Comparison of ENCODE assay signal across 8 cellular contexts in genomic region chr6:44172759-44173500, GRCh38. TPM values are rescaled to one million over a fixed set of nuclear protein-coding genes. Genes with fewer than 3 reads are reported as not detected.
A peak's percentile ranks its signal among the peaks of the same experiment; 100 is the strongest.
DNase-seq lines count a peak whose midpoint lies in the region; ATAC-seq and TF ChIP-seq lines count a peak whose summit lies in the region.

No MANE protein-coding gene starts in this region.

- H3K27me3 ChIP-seq in CD8-positive, alpha-beta memory T cell (ENCODE audit: insufficient read depth, low read length, poor library complexity, severe bottlenecking), result no peaks in the 10 kb centered on the region
- no peaks in the 10 kb centered on the region for H3K27me3 ChIP-seq in suprapubic skin

- H3K27ac ChIP-seq in CD8-positive, alpha-beta memory T cell (ENCODE audit: low read depth, low read length), result no peak overlapping the region
- no peak overlapping the region for H3K27ac ChIP-seq in suprapubic skin

- no peaks in the 10 kb centered on the region for H3K9me3 ChIP-seq in CD8-positive, alpha-beta memory T cell (ENCODE audit: low read length)
- no peaks in the 10 kb centered on the region for H3K9me3 ChIP-seq in suprapubic skin

- H3K4me3 Mint-ChIP-seq in CD8-positive, alpha-beta memory T cell, result no peak overlapping the region

- no peak overlapping the region for H3K4me3 ChIP-seq in CD8-positive, alpha-beta memory T cell (ENCODE audit: low read length)
- H3K4me3 ChIP-seq in suprapubic skin, result no peak overlapping the region

- peaks cover 3% of the 10 kb centered on the region for H3K4me1 ChIP-seq in CD8-positive, alpha-beta memory T cell (ENCODE audit: insufficient read depth, low read length)
- H3K4me1 ChIP-seq in suprapubic skin, result peaks cover 35% of the 10 kb centered on the region

- peak; percentile 48 to 80 (median 63) for DNase-seq in CD8-positive, alpha-beta memory T cell
- DNase-seq in KBM-7, result peak; percentile 83
- peak; percentile 83 for DNase-seq in RPMI7951 (ENCODE audit: low read depth)
- peak; percentile 58 for DNase-seq in activated T-helper 1 cell treated with Interleukin-2 at 50 U/mL for 16 hours (ENCODE audit: low read depth)
- peak; percentile 49 for DNase-seq in fibroblast of the conjunctiva (ENCODE audit: low read depth)
- peak; percentile 90 for DNase-seq in omental fat pad (ENCODE audit: low spot score)
- peak; percentile 91 to 94 for DNase-seq in suprapubic skin (ENCODE audit: low spot score in 2 of 2)

- H3K4me1 Mint-ChIP-seq in CD8-positive, alpha-beta memory T cell, result peaks cover 8 to 14% (median 11%) of the 10 kb centered on the region in 3 donors

- no peak for TF ChIP-seq EP300 in suprapubic skin (IDR thresholded peaks at IDR 0.05)

- no peaks in the 10 kb centered on the region for H3K36me3 ChIP-seq in CD8-positive, alpha-beta memory T cell (ENCODE audit: insufficient read depth, low read length)
- H3K36me3 ChIP-seq in suprapubic skin, result no peaks in the 10 kb centered on the region

- H3K27ac Mint-ChIP-seq in CD8-positive, alpha-beta memory T cell, result peak overlapping the region in 2 of 8 donors; percentile 1 to 72

- WGBS in suprapubic skin, result 22% methylated on average over 15 of the region's 15 CpGs

- CTCF ChIA-PET in CD8-positive, alpha-beta memory T cell (lab: Charles Lee), result interaction anchor here (0.8 to 2.3 kb wide), 23 partner anchors 10 to 505 kb away, joined by 3 to 11 read pairs (median 4); partner anchors contain the start of genes SLC29A1 and SLC35B2

- H3K36me3 Mint-ChIP-seq in CD8-positive, alpha-beta memory T cell, result no peaks in the 10 kb centered on the region

- in situ Hi-C loops in KBM-7 (cut with MboI; ENCODE audit: low pct_unique_long_range_greater_than_20kb, low sequenced_read_pairs), result loop anchor here (10.0 kb wide), 1 partner anchor 62 kb away; no protein-coding TSS in a partner anchor

- H3K27me3 Mint-ChIP-seq in CD8-positive, alpha-beta memory T cell, result peaks cover 10 to 14% of the 10 kb centered on the region in 2 donors

- ATAC-seq in GM19455 (IDR thresholded peaks at IDR 0.05; ENCODE audit: unreplicated experiment), result peak; percentile 64
- ATAC-seq in omental fat pad (ENCODE audit: low FRiP score), result peak; percentile 91

- H3K9me3 Mint-ChIP-seq in CD8-positive, alpha-beta memory T cell, result no peaks in the 10 kb centered on the region

- TF ChIP-seq CTCF in omental fat pad (IDR thresholded peaks at IDR 0.05) (peak in 2 of 3 donors; percentile 53 to 94), suprapubic skin (IDR thresholded peaks at IDR 0.05) (peak; percentile 85 to 86)

- POLR2A ChIA-PET in CD8-positive, alpha-beta memory T cell (lab: Charles Lee), result no interaction called here

- no peak for TF ChIP-seq POLR2A in suprapubic skin (IDR thresholded peaks at IDR 0.05)

RNA-seq across cellular contexts. Expression of gene CAPN11, which starts 14.3 kb away (rescaled TPM):
- total RNA-seq in CD8-positive, alpha-beta memory T cell, result not detected
- not detected for polyA plus RNA-seq in CD8-positive, alpha-beta memory T cell
- not detected in 2 replicates for total RNA-seq in RPMI7951 (2014; rRNA removed; shearing (Covaris generic))
- 1 to 10 TPM in 3 of 4 donors, under 1 TPM in 1; 0.09 to 8.4 (median 3.3) TPM for total RNA-seq in omental fat pad
- total RNA-seq in suprapubic skin, result 1 to 10 TPM in 2 of 4 donors, under 1 TPM in 2; 0.45 to 2.5 (median 1.2) TPM

RNA-seq across cellular contexts. Expression of gene MYMX, which starts 43.8 kb away (rescaled TPM):
- total RNA-seq in CD8-positive, alpha-beta memory T cell, result not detected
- polyA plus RNA-seq in CD8-positive, alpha-beta memory T cell, result not detected
- total RNA-seq in RPMI7951 (2014; rRNA removed; shearing (Covaris generic)), result not detected in 2 replicates
- total RNA-seq in omental fat pad (10 to 100 TPM in 1 of 4 donors, 1 to 10 TPM in 2, not detected in 1; 1.9 to 15.8 (median 2.4) TPM), suprapubic skin (not detected)

RNA-seq across cellular contexts. Expression of gene TMEM63B, which starts 45.6 kb away (rescaled TPM):
- 10 to 100 TPM; 18.4 to 20.3 TPM for total RNA-seq in CD8-positive, alpha-beta memory T cell
- 1.9 TPM for polyA plus RNA-seq in CD8-positive, alpha-beta memory T cell
- 20.8 and 23.6 TPM in 2 replicates for total RNA-seq in RPMI7951 (2014; rRNA removed; shearing (Covaris generic))
- 10 to 100 TPM; 17.0 to 23.4 (median 20.6) TPM for total RNA-seq in omental fat pad
- total RNA-seq in suprapubic skin, result 10 to 100 TPM; 71.5 to 89.0 (median 84.5) TPM

RNA-seq across cellular contexts. Expression of gene MRPL14, which starts 45.7 kb away (rescaled TPM):
- 10 to 100 TPM; 48.5 to 48.7 TPM for total RNA-seq in CD8-positive, alpha-beta memory T cell
- 108 TPM for polyA plus RNA-seq in CD8-positive, alpha-beta memory T cell
- total RNA-seq in RPMI7951 (2014; rRNA removed; shearing (Covaris generic)), result 104 and 109 TPM in 2 replicates
- total RNA-seq in omental fat pad, result 10 to 100 TPM; 29.2 to 36.3 (median 35.5) TPM
- total RNA-seq in suprapubic skin, result 10 to 100 TPM; 25.1 to 49.8 (median 44.0) TPM

RNA-seq across cellular contexts. Expression of gene SLC29A1, which starts 50.5 kb away (rescaled TPM):
- 100 to 1,000 TPM; 116 TPM for total RNA-seq in CD8-positive, alpha-beta memory T cell
- 3.6 TPM for polyA plus RNA-seq in CD8-positive, alpha-beta memory T cell
- 22.1 and 22.2 TPM in 2 replicates for total RNA-seq in RPMI7951 (2014; rRNA removed; shearing (Covaris generic))
- 100 to 1,000 TPM in 1 of 4 donors, 10 to 100 TPM in 3; 61.7 to 317 (median 87.0) TPM for total RNA-seq in omental fat pad
- total RNA-seq in suprapubic skin, result 100 to 1,000 TPM in 1 of 4 donors, 10 to 100 TPM in 3; 61.7 to 133 (median 75.3) TPM
